ENCODE assay signal across 8 cellular contexts in genomic region chr11:60915250-60915914, GRCh38. TPM values are rescaled to one million over a fixed set of nuclear protein-coding genes. Genes with fewer than 3 reads are reported as not detected.
DNase-seq lines count a peak whose midpoint lies in the region; ATAC-seq, FAIRE-seq and TF ChIP-seq lines count a peak whose summit lies in the region.

No MANE protein-coding gene starts in this region.

- H3K36me3 ChIP-seq in GM12878 (ENCODE audit: control insufficient read depth in 2 of 2, insufficient read depth in 2 of 2, low read length in 1 of 2), result peaks cover 1 to 10% of the 10 kb centered on the region in 2 experiments
- peaks cover 12% of the 10 kb centered on the region for H3K36me3 ChIP-seq in iPS-20b (ENCODE audit: insufficient read depth, low read depth, low read length)

- TF ChIP-seq RAD21 in GM12878 (IDR thresholded peaks at IDR 0.05; ENCODE audit: insufficient read depth, low read depth, low read length), result peak; percentile 37; the same call in 1 of the 2 replicates

- peak overlapping the region; percentile 99 for H3K4me2 ChIP-seq in GM12878 (ENCODE audit: control insufficient read depth, insufficient read depth)

- peak; percentile 43 to 75 (median 52) for TF ChIP-seq CTCF in GM12878 (IDR thresholded peaks at IDR 0.05 in 2 of 3, conservative IDR thresholded peaks at IDR 0.05 in 1 of 3; ENCODE audit: control insufficient read depth in 2 of 3, extremely low read depth in 1 of 3, insufficient read depth in 1 of 3, low read depth in 3 of 3, low read length in 3 of 3)

- TF ChIP-seq POLR2A in GM12878 (IDR thresholded peaks at IDR 0.05; ENCODE audit: low read depth, low read length), result peak; percentile 31; the same call in 1 of the 2 replicates

- H3K27me3 ChIP-seq in GM12878 (replicated peaks in 1 of 2; ENCODE audit: control insufficient read depth in 2 of 2, insufficient read depth in 2 of 2, low read length in 1 of 2) (no peaks in the 10 kb centered on the region), iPS-20b (ENCODE audit: insufficient read depth, low read length) (peaks cover 23% of the 10 kb centered on the region)

- POLR2A ChIA-PET in GM12878 (lab: Charles Lee), result interaction anchor here (0.6 to 3.2 kb wide), 14 partner anchors 8 to 1300 kb away, joined by 3 to 11 read pairs (median 3); partner anchors contain the start of gene OSBP

- H3K27ac ChIP-seq in GM12878 (ENCODE audit: control insufficient read depth, insufficient read depth) (peak overlapping the region; percentile 94), iPS-20b (ENCODE audit: low read length) (no peak overlapping the region)

- peaks cover 38% of the 10 kb centered on the region for H3K79me2 ChIP-seq in GM12878 (ENCODE audit: control insufficient read depth, insufficient read depth, low read length)

- H3K4me1 ChIP-seq in GM12878 (ENCODE audit: control insufficient read depth, insufficient read depth, low read length), result peaks cover 54% of the 10 kb centered on the region
- peaks cover 20% of the 10 kb centered on the region for H3K4me1 ChIP-seq in iPS-20b (ENCODE audit: insufficient read depth, low read length)

- RAD21 ChIA-PET in GM12878 (lab: Charles Lee; ENCODE audit: unreplicated experiment), result interaction anchor here (0.5 to 5.9 kb wide), 28 partner anchors 8 to 883 kb away, joined by 3 to 43 read pairs (median 6); partner anchors contain the start of genes PRPF19 and TMEM132A

- peak in 1 of 2 experiments; percentile 81; a peak in 1 of 4 replicates for TF ChIP-seq EP300 in GM12878 (IDR thresholded peaks at IDR 0.05; ENCODE audit: borderline replicate concordance in 1 of 2, control insufficient read depth in 1 of 2, low read depth in 2 of 2, low read length in 2 of 2)

- in situ Hi-C loops in GM12878 (cut with MboI), result no loop called here

- no peaks in the 10 kb centered on the region for H3K9me3 ChIP-seq in GM12878 (replicated peaks; ENCODE audit: control insufficient read depth, insufficient read depth, low read length)
- H3K9me3 ChIP-seq in iPS-20b (ENCODE audit: insufficient read depth, low read depth, low read length), result no peaks in the 10 kb centered on the region

- CTCF ChIA-PET in GM12878 (lab: Yijun Ruan, JAX), result interaction anchor here (0.8 to 4.5 kb wide), 32 partner anchors 9 to 272 kb away, joined by 3 to 46 read pairs (median 6); partner anchors contain the start of genes PRPF19 and TMEM132A

- ATAC-seq in GM19328 (IDR thresholded peaks at IDR 0.05; ENCODE audit: unreplicated experiment), result peak; percentile 29
- ATAC-seq in GM12878, result peak; percentile 70

- WGBS in GM12878 (ENCODE audit: insufficient coverage, insufficient replicate concordance, low lambda C conversion rate, missing lambda C conversion rate), result 3% methylated on average over 17 of the region's 17 CpGs

- DNase-seq in CD1c-positive myeloid dendritic cell (ENCODE audit: extremely low spot score) (peak; percentile 66), HK-2 (ENCODE audit: unreplicated experiment) (peak; percentile 61), T1000 (lab: John Stamatoyannopoulos, UW) (peak; percentile 35), GM12878 (ENCODE audit: low read depth, low spot score) (peak; percentile 69), NCI-H446 (lab: John Stamatoyannopoulos, UW) (no peak)
- peak; percentile 63 for DNase-seq in stimulated activated CD4-positive, alpha-beta T cell treated with anti-CD3 and anti-CD28 coated beads, Interleukin-12 subunit alpha, Interleukin-12 subunit beta, amount 100 ng/mL, for 4 hours

- no peaks in the 10 kb centered on the region for H4K20me1 ChIP-seq in GM12878 (ENCODE audit: control insufficient read depth, insufficient read depth)

- H3K4me3 ChIP-seq in GM12878 (peak overlapping the region; percentile 82), iPS-20b (ENCODE audit: low read length) (peak overlapping the region; percentile 68)

- H3K9ac ChIP-seq in GM12878 (ENCODE audit: control insufficient read depth, insufficient read depth, low read length) (peak overlapping the region; percentile 85), iPS-20b (ENCODE audit: low read depth, low read length) (peak overlapping the region; percentile 80; the same call in 1 of the 2 replicates)

- intact Hi-C loops in GM12878 (cut with micrococcal nuclease; ENCODE audit: unreplicated experiment), result loop anchor here (2.0 kb wide), 2 partner anchors 37 to 145 kb away; partner anchors contain the start of gene SLC15A3

- SMC1A ChIA-PET in GM12878 (lab: Charles Lee; ENCODE audit: uncharacterized antibody, unreplicated experiment), result interaction anchor here (0.6 to 5.9 kb wide), 30 partner anchors 8 to 478 kb away, joined by 3 to 76 read pairs (median 4); partner anchors contain the start of genes CD6, PRPF19, SLC15A3 and TMEM132A

- BruUV-seq in GM12878 (replicated peaks; lab: Mats Ljungman, UMichigan), result no TSS peak

- peak overlapping the region; percentile 69 for H2AFZ ChIP-seq in GM12878 (ENCODE audit: control insufficient read depth, low read depth, low read length)

- peak; percentile 35 for FAIRE-seq in GM12878 (lab: Jason Lieb, UNC)

RNA-seq across cellular contexts. Expression of gene TMEM109, which starts 1.4 kb away (rescaled TPM):
- total RNA-seq in GM12878 (2013; cell fraction: nucleolus; rRNA removed), result 19.0 and 20.8 TPM in 2 replicates
- total RNA-seq in GM12878 (2014; rRNA removed) (62.8 and 66.8 TPM in 2 replicates), GM12878 (2014; rRNA removed; fragmentation: Illumina TruSeq; extraction: Trizol) (38.3 and 43.3 TPM in 2 replicates), GM12878 (2021) (124 and 128 TPM in 2 replicates)
- 52.2 TPM for polyA plus RNA-seq in GM12878 (2011; ENCODE audit: low read depth)
- polyA plus RNA-seq in GM12878 (2011; rRNA removed) (8.1 and 25.7 TPM in 2 replicates), GM12878 (2014; fragmentation: Illumina TruSeq; extraction: Trizol) (73.9 and 115 TPM in 2 replicates), GM12878 (2014; fragmentation: Nextera tagmentation; extraction: Ambion mirVana) (10 to 100 TPM; 21.9 to 52.9 TPM), GM12878 (2014; rRNA removed) (104 and 117 TPM in 2 replicates), GM12878 (2016; fragmentation: Nextera tagmentation; extraction: Ambion mirVana) (100 to 1,000 TPM; 179 to 199 TPM)
- 37.4 and 37.6 TPM in 2 replicates for polyA plus RNA-seq in GM12878 (2011; cell fraction: cytosol; rRNA removed)
- polyA plus RNA-seq in GM12878 (2011; cell fraction: nucleus; rRNA removed), result 18.8 and 25.3 TPM in 2 replicates
- 42.7 and 46.8 TPM in 2 replicates for polyA plus RNA-seq in GM12878 (2012)
- polyA minus RNA-seq in GM12878 (2011; rRNA and poly(A)+ RNA removed), result 15.6 and 17.1 TPM in 2 replicates
- 8.0 and 8.4 TPM in 2 replicates for polyA minus RNA-seq in GM12878 (2011; cell fraction: cytosol; rRNA and poly(A)+ RNA removed)
- 4.8 and 7.1 TPM in 2 replicates for polyA minus RNA-seq in GM12878 (2011; cell fraction: nucleus; rRNA and poly(A)+ RNA removed)

RNA-seq across cellular contexts. Expression of gene TMEM132A, which starts 8.9 kb away (rescaled TPM):
- 7.0 and 7.3 TPM in 2 replicates for total RNA-seq in GM12878 (2013; cell fraction: nucleolus; rRNA removed)
- total RNA-seq in GM12878 (2014; rRNA removed), result 6.4 and 14.1 TPM in 2 replicates
- total RNA-seq in GM12878 (2014; rRNA removed; fragmentation: Illumina TruSeq; extraction: Trizol), result 4.1 and 5.6 TPM in 2 replicates
- 16.0 and 25.0 TPM in 2 replicates for total RNA-seq in GM12878 (2021)
- polyA plus RNA-seq in GM12878 (2011; ENCODE audit: low read depth), result 2.7 TPM
- 0.56 and 0.78 TPM in 2 replicates for polyA plus RNA-seq in GM12878 (2011; rRNA removed)
- polyA plus RNA-seq in GM12878 (2011; cell fraction: cytosol; rRNA removed), result 0.64 and 1.3 TPM in 2 replicates
- 16.2 and 17.6 TPM in 2 replicates for polyA plus RNA-seq in GM12878 (2011; cell fraction: nucleus; rRNA removed)
- polyA plus RNA-seq in GM12878 (2012), result 4.8 and 9.3 TPM in 2 replicates
- 1.5 and 1.7 TPM in 2 replicates for polyA plus RNA-seq in GM12878 (2014; fragmentation: Illumina TruSeq; extraction: Trizol)
- polyA plus RNA-seq in GM12878 (2014; fragmentation: Nextera tagmentation; extraction: Ambion mirVana), result under 1 TPM; 0.16 to 0.79 TPM
- polyA plus RNA-seq in GM12878 (2014; rRNA removed), result 9.9 and 14.6 TPM in 2 replicates
- 1 to 10 TPM; 3.4 to 5.2 TPM for polyA plus RNA-seq in GM12878 (2016; fragmentation: Nextera tagmentation; extraction: Ambion mirVana)
- 0.22 and 3.0 TPM in 2 replicates for polyA minus RNA-seq in GM12878 (2011; rRNA and poly(A)+ RNA removed)
- 2.8 and 5.9 TPM in 2 replicates for polyA minus RNA-seq in GM12878 (2011; cell fraction: cytosol; rRNA and poly(A)+ RNA removed)
- 4.1 and 4.7 TPM in 2 replicates for polyA minus RNA-seq in GM12878 (2011; cell fraction: nucleus; rRNA and poly(A)+ RNA removed)

RNA-seq across cellular contexts. Expression of gene PRPF19, which starts 9.0 kb away (rescaled TPM):
- 51.1 and 62.0 TPM in 2 replicates for total RNA-seq in GM12878 (2013; cell fraction: nucleolus; rRNA removed)
- 95.6 and 109 TPM in 2 replicates for total RNA-seq in GM12878 (2014; rRNA removed)
- 48.7 and 53.1 TPM in 2 replicates for total RNA-seq in GM12878 (2014; rRNA removed; fragmentation: Illumina TruSeq; extraction: Trizol)
- 165 and 170 TPM in 2 replicates for total RNA-seq in GM12878 (2021)
- polyA plus RNA-seq in GM12878 (2011; ENCODE audit: low read depth), result 57.2 TPM
- polyA plus RNA-seq in GM12878 (2011; rRNA removed), result 12.9 and 25.6 TPM in 2 replicates
- 44.9 and 48.1 TPM in 2 replicates for polyA plus RNA-seq in GM12878 (2011; cell fraction: cytosol; rRNA removed)
- 51.8 and 78.3 TPM in 2 replicates for polyA plus RNA-seq in GM12878 (2011; cell fraction: nucleus; rRNA removed)
- 81.7 and 107 TPM in 2 replicates for polyA plus RNA-seq in GM12878 (2012)
- 109 and 151 TPM in 2 replicates for polyA plus RNA-seq in GM12878 (2014; fragmentation: Illumina TruSeq; extraction: Trizol)
- polyA plus RNA-seq in GM12878 (2014; fragmentation: Nextera tagmentation; extraction: Ambion mirVana), result 10 to 100 TPM in 1 of 2 experiments, 1 to 10 TPM in 1; 8.7 to 27.7 TPM
- 74.4 and 88.5 TPM in 2 replicates for polyA plus RNA-seq in GM12878 (2014; rRNA removed)
- 10 to 100 TPM; 59.8 to 62.9 TPM for polyA plus RNA-seq in GM12878 (2016; fragmentation: Nextera tagmentation; extraction: Ambion mirVana)
- 20.9 and 45.0 TPM in 2 replicates for polyA minus RNA-seq in GM12878 (2011; rRNA and poly(A)+ RNA removed)
- 31.7 and 35.9 TPM in 2 replicates for polyA minus RNA-seq in GM12878 (2011; cell fraction: cytosol; rRNA and poly(A)+ RNA removed)
- 34.9 and 61.6 TPM in 2 replicates for polyA minus RNA-seq in GM12878 (2011; cell fraction: nucleus; rRNA and poly(A)+ RNA removed)

RNA-seq across cellular contexts. Expression of gene SLC15A3, which starts 36.6 kb away (rescaled TPM):
- 203 and 205 TPM in 2 replicates for total RNA-seq in GM12878 (2013; cell fraction: nucleolus; rRNA removed)
- total RNA-seq in GM12878 (2014; rRNA removed), result 71.3 and 83.5 TPM in 2 replicates
- total RNA-seq in GM12878 (2014; rRNA removed; fragmentation: Illumina TruSeq; extraction: Trizol), result 51.5 and 56.3 TPM in 2 replicates
- 93.3 and 102 TPM in 2 replicates for total RNA-seq in GM12878 (2021)
- 36.2 TPM for polyA plus RNA-seq in GM12878 (2011; ENCODE audit: low read depth)
- polyA plus RNA-seq in GM12878 (2011; rRNA removed), result 18.2 and 44.9 TPM in 2 replicates
- polyA plus RNA-seq in GM12878 (2011; cell fraction: cytosol; rRNA removed), result 55.8 and 65.2 TPM in 2 replicates
- polyA plus RNA-seq in GM12878 (2011; cell fraction: nucleus; rRNA removed), result 80.5 and 92.2 TPM in 2 replicates
- 90.2 and 104 TPM in 2 replicates for polyA plus RNA-seq in GM12878 (2012)
- 11.7 and 54.8 TPM in 2 replicates for polyA plus RNA-seq in GM12878 (2014; fragmentation: Illumina TruSeq; extraction: Trizol)
- 10 to 100 TPM; 17.7 to 55.4 TPM for polyA plus RNA-seq in GM12878 (2014; fragmentation: Nextera tagmentation; extraction: Ambion mirVana)
- polyA plus RNA-seq in GM12878 (2014; rRNA removed), result 71.9 and 83.8 TPM in 2 replicates
- 10 to 100 TPM; 53.4 to 57.7 TPM for polyA plus RNA-seq in GM12878 (2016; fragmentation: Nextera tagmentation; extraction: Ambion mirVana)
- 99.9 and 126 TPM in 2 replicates for polyA minus RNA-seq in GM12878 (2011; rRNA and poly(A)+ RNA removed)
- polyA minus RNA-seq in GM12878 (2011; cell fraction: cytosol; rRNA and poly(A)+ RNA removed), result 50.8 and 65.5 TPM in 2 replicates
- polyA minus RNA-seq in GM12878 (2011; cell fraction: nucleus; rRNA and poly(A)+ RNA removed), result 57.2 and 89.6 TPM in 2 replicates

RNA-seq across cellular contexts. Expression of gene ZP1, which starts 48.0 kb away (rescaled TPM):
- total RNA-seq in GM12878 (2013; cell fraction: nucleolus; rRNA removed), result not detected in 2 replicates
- total RNA-seq in GM12878 (2014; rRNA removed), result not detected in 2 replicates
- not detected in 2 replicates for total RNA-seq in GM12878 (2014; rRNA removed; fragmentation: Illumina TruSeq; extraction: Trizol)
- not detected in 2 replicates for total RNA-seq in GM12878 (2021)
- not detected for polyA plus RNA-seq in GM12878 (2011; ENCODE audit: low read depth)
- not detected in 2 replicates for polyA plus RNA-seq in GM12878 (2011; rRNA removed)
- not detected in 2 replicates for polyA plus RNA-seq in GM12878 (2011; cell fraction: cytosol; rRNA removed)
- polyA plus RNA-seq in GM12878 (2011; cell fraction: nucleus; rRNA removed), result not detected in 2 replicates
- polyA plus RNA-seq in GM12878 (2012), result not detected in 2 replicates
- polyA plus RNA-seq in GM12878 (2014; fragmentation: Illumina TruSeq; extraction: Trizol), result not detected in 2 replicates
- not detected for polyA plus RNA-seq in GM12878 (2014; fragmentation: Nextera tagmentation; extraction: Ambion mirVana)
- not detected in 2 replicates for polyA plus RNA-seq in GM12878 (2014; rRNA removed)
- polyA plus RNA-seq in GM12878 (2016; fragmentation: Nextera tagmentation; extraction: Ambion mirVana), result not detected
- polyA minus RNA-seq in GM12878 (2011; rRNA and poly(A)+ RNA removed), result not detected in 2 replicates
- polyA minus RNA-seq in GM12878 (2011; cell fraction: cytosol; rRNA and poly(A)+ RNA removed), result not detected in 2 replicates
- polyA minus RNA-seq in GM12878 (2011; cell fraction: nucleus; rRNA and poly(A)+ RNA removed), result not detected in 2 replicates

Comparison
In these comparisons a context has a peak if more than half of its experiments do, and no peak if none do; other contexts are left out.
1. DNase-seq: peak in CD1c-positive myeloid dendritic cell (single experiment), HK-2 (single experiment), T1000 (single experiment), GM12878 (single experiment) and stimulated activated CD4-positive, alpha-beta T cell treated with anti-CD3 and anti-CD28 coated beads, Interleukin-12 subunit alpha, Interleukin-12 subunit beta, amount 100 ng/mL, for 4 hours (single experiment); none in NCI-H446 (0 of 2).